ENCODE assay signal across 8 cellular contexts in the genomic region with DNA sequence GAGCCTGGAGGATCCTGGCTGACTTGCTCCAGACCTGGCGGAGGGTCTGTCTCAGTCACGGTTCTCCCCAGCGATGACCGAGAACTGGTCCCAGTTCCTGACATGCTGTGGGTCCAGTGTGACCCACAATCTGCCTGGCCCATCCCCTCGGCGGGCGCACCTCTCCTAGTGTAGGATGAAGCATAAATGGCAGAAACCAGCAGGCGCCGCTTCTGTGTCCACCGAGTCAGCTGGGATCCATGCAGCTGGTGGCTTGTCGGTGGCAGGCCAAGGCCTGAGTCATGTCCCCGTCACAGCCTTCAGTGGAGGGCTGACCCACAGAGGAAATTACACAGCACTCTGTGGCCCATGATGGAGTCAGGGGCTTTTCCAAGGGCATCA. TPM values are rescaled to one million over a fixed set of nuclear protein-coding genes. Genes with fewer than 3 reads are reported as not detected.
DNase-seq lines count a peak whose midpoint lies in the region; ATAC-seq and TF ChIP-seq lines count a peak whose summit lies in the region.

No MANE protein-coding gene starts in this region.

- peaks cover 3% of the 10 kb centered on the region for H3K9me3 Mint-ChIP-seq in Calu3 (ENCODE audit: low read depth, unreplicated experiment)

- ATAC-seq in sciatic nerve (peak; percentile 16), GM21367 (IDR thresholded peaks at IDR 0.05; ENCODE audit: unreplicated experiment) (no peak)

- H3K4me2 ChIP-seq in fibroblast of lung (ENCODE audit: extremely low read depth, insufficient read depth, low read length): no peak overlapping the region

- no peaks in the 10 kb centered on the region for H3K36me3 Mint-ChIP-seq in Calu3 (ENCODE audit: insufficient read depth, unreplicated experiment)

- H4K20me1 ChIP-seq in fibroblast of lung (ENCODE audit: control insufficient read depth, extremely low read depth, insufficient read depth, low read length): no peaks in the 10 kb centered on the region

- DNase-seq in Calu3 (no peak), SJSA1 (ENCODE audit: low read depth in 1 of 2, low spot score in 2 of 2) (peak; percentile 53 to 73), fibroblast of lung (ENCODE audit: low read depth in 2 of 2) (peak; percentile 31 to 72), sciatic nerve (ENCODE audit: low spot score) (no peak), middle frontal gyrus (ENCODE audit: extremely low spot score, low spot score) (no peak), retina (no peak), GM20000 (ENCODE audit: low spot score) (no peak)

- H3K27me3 ChIP-seq in SJSA1 (replicated peaks) (no peaks in the 10 kb centered on the region), fibroblast of lung (ENCODE audit: control insufficient read depth, insufficient read depth, low read length) (no peaks in the 10 kb centered on the region)

- H3K36me3 ChIP-seq in SJSA1 (no peaks in the 10 kb centered on the region), fibroblast of lung (ENCODE audit: control insufficient read depth, insufficient read depth, low read length) (no peaks in the 10 kb centered on the region)

- H3K4me3 ChIP-seq in SJSA1 (no peak overlapping the region), fibroblast of lung (replicated peaks in 1 of 4; ENCODE audit: control extremely low read depth in 1 of 4, insufficient read depth in 1 of 4, low read depth in 3 of 4, low read length in 4 of 4) (no peak overlapping the region)

- peak overlapping the region; percentile 60 for H3K27ac Mint-ChIP-seq in Calu3 (ENCODE audit: unreplicated experiment)

- H2AFZ ChIP-seq in fibroblast of lung (ENCODE audit: low read length): no peak overlapping the region

- peaks cover 64% of the 10 kb centered on the region for H3K4me1 ChIP-seq in SJSA1 (replicated peaks)
- H3K4me1 ChIP-seq in fibroblast of lung (ENCODE audit: control insufficient read depth, extremely low read depth, insufficient read depth, low read length): peaks cover 30% of the 10 kb centered on the region

- intact Hi-C loops in Calu3 (cut with micrococcal nuclease; ENCODE audit: unreplicated experiment): loop anchor here (5.0 kb wide), 1 partner anchor 34 kb away; no protein-coding TSS in a partner anchor
- intact Hi-C loops in sciatic nerve (cut with DNase I): no loop called here

- peak overlapping the region; percentile 88 for H3K27ac ChIP-seq in SJSA1
- peak overlapping the region; percentile 89 for H3K27ac ChIP-seq in fibroblast of lung (ENCODE audit: insufficient read depth, low read length)

- TF ChIP-seq CTCF in Calu3 (IDR thresholded peaks at IDR 0.05; ENCODE audit: unreplicated experiment): no peak
- TF ChIP-seq CTCF in fibroblast of lung (conservative IDR thresholded peaks at IDR 0.05 in 1 of 2, IDR thresholded peaks at IDR 0.05 in 1 of 2; ENCODE audit: low read depth in 1 of 2, low read length in 2 of 2): no peak
- no peak for TF ChIP-seq CTCF in GM20000 (IDR thresholded peaks at IDR 0.05; ENCODE audit: extremely low read depth, missing control alignments)

- no peak overlapping the region for H3K9ac ChIP-seq in fibroblast of lung (ENCODE audit: insufficient read depth, low read length)

- H3K27me3 Mint-ChIP-seq in Calu3 (ENCODE audit: unreplicated experiment): no peaks in the 10 kb centered on the region

- no TSS peak for BruUV-seq in Calu3 (replicated peaks; lab: Mats Ljungman, UMichigan)

- CTCF ChIA-PET in Calu3 (lab: Charles Lee): interaction anchor here (0.9 to 1.5 kb wide), 5 partner anchors 8 to 74 kb away, joined by 3 to 8 read pairs (median 4); partner anchors contain the start of gene PSMA6

- H3K4me1 Mint-ChIP-seq in Calu3 (ENCODE audit: low read depth, unreplicated experiment): peaks cover 41% of the 10 kb centered on the region

- H3K9me3 ChIP-seq in SJSA1 (replicated peaks) (no peaks in the 10 kb centered on the region), fibroblast of lung (ENCODE audit: control insufficient read depth, insufficient read depth, low read depth, low read length) (no peaks in the 10 kb centered on the region)

- H3K79me2 ChIP-seq in fibroblast of lung (ENCODE audit: control insufficient read depth, insufficient read depth, low read length): no peaks in the 10 kb centered on the region

- no peak overlapping the region for H3K4me3 Mint-ChIP-seq in Calu3 (ENCODE audit: low read depth, unreplicated experiment)

RNA-seq across cellular contexts. Expression of gene NFKBIA, which starts 38.5 kb away (rescaled TPM):
- total RNA-seq in Calu3 (2022) (111 TPM in 2 replicates), fibroblast of lung (67.9 and 73.4 TPM in 2 replicates), sciatic nerve (177 TPM)
- total RNA-seq in SJSA1 (2014; rRNA removed; shearing (Covaris generic)): 115 and 172 TPM in 2 replicates
- 17.7 and 26.9 TPM in 2 replicates for polyA plus RNA-seq in fibroblast of lung
- 22.0 and 27.5 TPM in 2 replicates for polyA plus RNA-seq in fibroblast of lung (2012)
- polyA minus RNA-seq in fibroblast of lung (ENCODE audit: low replicate concordance): 131 and 148 TPM in 2 replicates

Comparison
In these comparisons a context has a peak if more than half of its experiments do, and no peak if none do; other contexts are left out.
1. DNase-seq: peak in SJSA1 (2 of 2) and fibroblast of lung (2 of 2); none in Calu3 (single experiment), sciatic nerve (single experiment), middle frontal gyrus (single experiment), retina (single experiment) and GM20000 (single experiment).